ENCODE assay signal across 8 cellular contexts in genomic region chr17:36534881-36535668, GRCh38. TPM values are rescaled to one million over a fixed set of nuclear protein-coding genes. Genes with fewer than 3 reads are reported as not detected.
DNase-seq lines count a peak whose midpoint lies in the region; ATAC-seq and TF ChIP-seq lines count a peak whose summit lies in the region.

Gene PIGW (plus strand): TSS chr17:36534987. CDS start chr17:36537102, 2,115 bp downstream.

- peak in 1 of 3 experiments; percentile 4 for TF ChIP-seq CTCF in vagina (IDR thresholded peaks at IDR 0.05)

- H3K27ac ChIP-seq in angular gyrus (ENCODE audit: low read depth, low read length) (peak within 1 kb of the TSS; percentile 81), right cardiac atrium (ENCODE audit: low read length) (peak within 1 kb of the TSS; percentile 88), rectal smooth muscle tissue (ENCODE audit: low read depth, low read length) (peak within 1 kb of the TSS; percentile 91), vagina (peak within 1 kb of the TSS; percentile 91)

- H3K27me3 ChIP-seq in right cardiac atrium (ENCODE audit: control insufficient read depth, insufficient read depth), result no peaks in the 10 kb centered on the region
- H3K27me3 ChIP-seq in rectal smooth muscle tissue (ENCODE audit: control insufficient read depth, insufficient read depth, low read length), result no peaks in the 10 kb centered on the region
- no peaks in the 10 kb centered on the region for H3K27me3 ChIP-seq in vagina

- ATAC-seq in GM18498 (IDR thresholded peaks at IDR 0.05; ENCODE audit: unreplicated experiment), result peak; percentile 82
- peak; percentile 84 for ATAC-seq in HG02885 (IDR thresholded peaks at IDR 0.05; ENCODE audit: poor library complexity, unreplicated experiment)
- ATAC-seq in right cardiac atrium, result peak; percentile 95 to 96

- H3K4me1 ChIP-seq in right cardiac atrium (ENCODE audit: control insufficient read depth, insufficient read depth, low read length) (no peaks in the 10 kb centered on the region), rectal smooth muscle tissue (ENCODE audit: control insufficient read depth, insufficient read depth, low read length) (peaks cover 3% of the 10 kb centered on the region), vagina (peaks cover 27% of the 10 kb centered on the region)

- H3K9ac ChIP-seq in rectal smooth muscle tissue (ENCODE audit: low read length), result peak within 1 kb of the TSS; percentile 88

- DNase-seq in NCI-H187 treated with DMSO at 0.1 percent for 48 hours (lab: John Stamatoyannopoulos, UW) (peak; percentile 72), right cardiac atrium (peak; percentile 92 to 96 (median 96)), vagina (ENCODE audit: extremely low spot score in 2 of 2) (no peak)

- H3K36me3 ChIP-seq in rectal smooth muscle tissue (ENCODE audit: control insufficient read depth, insufficient read depth, low read length) (peaks cover 2% of the 10 kb centered on the region), vagina (peaks cover 0 to 22% of the 10 kb centered on the region in 2 donors)

- peak in 1 of 2 donors; percentile 75 for TF ChIP-seq POLR2A in vagina (IDR thresholded peaks at IDR 0.05)

- H3K9me3 ChIP-seq in right cardiac atrium (ENCODE audit: control insufficient read depth, low read length) (no peaks in the 10 kb centered on the region), vagina (no peaks in the 10 kb centered on the region)

- under 1% methylated on average over 82 of the region's 82 CpGs for WGBS in right cardiac atrium

- H3K4me3 ChIP-seq in right cardiac atrium (ENCODE audit: low read length), result peak within 1 kb of the TSS; percentile 63
- peak within 1 kb of the TSS; percentile 79 for H3K4me3 ChIP-seq in rectal smooth muscle tissue (ENCODE audit: low read length)
- peak within 1 kb of the TSS; percentile 70 to 76 for H3K4me3 ChIP-seq in vagina

- intact Hi-C loops in T-helper 2 cell treated with Interferon-gamma antibody and Interleukin-4, amounts not matched to agents 100 ng/mL and 5 ng/mL, for 36 hours (cut with micrococcal nuclease), result loop anchor here (1.0 to 2.0 kb wide), 4 partner anchors 9 to 68 kb away; partner anchors contain the start of genes GGNBP2 and ZNHIT3
- intact Hi-C loops in right cardiac atrium (cut with DNase I) (no loop called here), vagina (cut with DNase I) (no loop called here)

RNA-seq across cellular contexts. Expression of gene PIGW, which starts in this region (rescaled TPM):
- 16.0 and 16.4 TPM in 2 replicates for total RNA-seq in T-helper 2 cell treated with Interferon-gamma antibody and Interleukin-4, amounts not matched to agents 100 ng/mL and 5 ng/mL, for 36 hours
- 1 to 10 TPM; 3.7 to 8.4 (median 4.4) TPM for total RNA-seq in right cardiac atrium
- polyA plus RNA-seq in right cardiac atrium, result 3.5 TPM
- 3.2 TPM for total RNA-seq in vagina

Comparison
In these comparisons a context has a peak if more than half of its experiments do, and no peak if none do; other contexts are left out.
1. DNase-seq: peak in NCI-H187 treated with DMSO at 0.1 percent for 48 hours (single experiment) and right cardiac atrium (3 of 3); none in vagina (0 of 2).
2. Peak in every context shown above with its lines, with median percentiles within 50 percentile points of each other: ATAC-seq, H3K27ac ChIP-seq and H3K4me3 ChIP-seq.